Comparison of ENCODE assay signal across 23 cellular contexts in the genomic region with DNA sequence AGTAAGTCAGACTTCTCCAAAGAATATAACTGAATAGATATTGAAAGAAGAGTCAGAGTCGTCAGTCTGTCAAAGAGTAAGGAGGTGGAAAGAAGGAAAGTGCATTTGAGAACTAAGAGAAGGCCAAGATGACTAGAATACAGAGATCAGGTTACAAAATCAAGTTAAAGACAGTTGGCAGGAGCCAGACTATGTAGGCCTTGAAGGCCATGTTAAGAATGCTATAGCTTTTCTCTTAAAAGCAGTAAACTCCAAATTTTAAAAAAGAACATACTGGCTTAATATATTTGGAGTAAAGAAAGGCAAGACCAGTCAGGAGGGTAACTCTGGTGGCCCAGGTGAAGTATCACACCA.
DNase-seq lines count a peak whose midpoint lies in the region; TF ChIP-seq lines count a peak whose summit lies in the region.
"Had no signal": no experiment of that assay in that cellular context is flagged by ENCODE, and none has a peak within 500 bp of the region (broad histone marks: within the 10 kb centered on the region; RNA-seq: fewer than 3 reads in every experiment).

No MANE protein-coding gene starts in this region.

- H3K79me1 ChIP-seq in mesenchymal stem cell (replicated peaks; ENCODE audit: low read length, poor library complexity, severe bottlenecking), result no peaks in the 10 kb centered on the region

- intact Hi-C loops in MCF 10A (cut with micrococcal nuclease), result no loop called here
- intact Hi-C loops in breast epithelium (cut with DNase I; ENCODE audit: low total_unique reads), result no loop called here

- DNase-seq in MCF 10A (ENCODE audit: unreplicated experiment) (no peak), breast epithelium (ENCODE audit: low spot score in 2 of 2) (no peak), astrocyte of the spinal cord (ENCODE audit: low read depth, low spot score) (peak; percentile 12), mesenchymal stem cell (no peak), DMS 273 treated with DMSO at 0.1 percent for 48 hours (lab: John Stamatoyannopoulos, UW) (no peak), NCI-H345 (lab: John Stamatoyannopoulos, UW) (no peak), NCI-H1105 treated with DMSO at 0.1 percent for 48 hours (lab: John Stamatoyannopoulos, UW) (no peak), AML-193 (lab: John Stamatoyannopoulos, UW) (no peak)
- DNase-seq: activated CD4-positive, alpha-beta memory T cell treated with anti-CD3 and anti-CD28 coated beads, Interleukin-2, amount 10 ng/mL, durations not matched to agents 7 days and 5 days; activated CD4-positive, alpha-beta T cell treated with anti-CD3 and anti-CD28 coated beads for 1 hour; activated CD8-positive, alpha-beta memory T cell treated with anti-CD3 and anti-CD28 coated beads, Interleukin-2, amount 50 U/mL, for 48 hours; activated naive CD4-positive, alpha-beta T cell treated with anti-CD3 and anti-CD28 coated beads, Interleukin-2, amount 50 U/mL, for 16 hours; amygdala; mesendoderm; NCI-H187; psoas muscle; sigmoid colon; stimulated activated naive CD4-positive, alpha-beta T cell; T-helper 2 cell had no signal

- in situ Hi-C loops in astrocyte of the spinal cord (cut with HindIII; ENCODE audit: low sequenced_read_pairs), result no loop called here

- H3K4me3 ChIP-seq in breast epithelium (no peak overlapping the region), astrocyte of the spinal cord (ENCODE audit: low read depth, low read length) (no peak overlapping the region), mesenchymal stem cell (ENCODE audit: insufficient read depth in 1 of 2, low read depth in 1 of 2, low read length in 2 of 2) (no peak overlapping the region)
- H3K4me3 ChIP-seq: GM12878, K562, psoas muscle, sigmoid colon had no signal

- H2BK15ac ChIP-seq in mesenchymal stem cell (ENCODE audit: low read depth, poor library complexity, severe bottlenecking), result no peak overlapping the region

- H2BK12ac ChIP-seq in mesenchymal stem cell (ENCODE audit: low read length in 2 of 2), result no peak overlapping the region

- H3K9me3 Mint-ChIP-seq in MCF 10A (ENCODE audit: unreplicated experiment), result no peaks in the 10 kb centered on the region
- H3K9me3 Mint-ChIP-seq: activated CD4-positive, alpha-beta memory T cell treated with anti-CD3 and anti-CD28 coated beads, Interleukin-2, amount 10 ng/mL, durations not matched to agents 7 days and 5 days; type B pancreatic cell had no signal

- no peak overlapping the region for H3K4me2 ChIP-seq in mesenchymal stem cell (ENCODE audit: low read length, poor library complexity, severe bottlenecking)

- no peak overlapping the region for H3K4me3 Mint-ChIP-seq in MCF 10A (ENCODE audit: unreplicated experiment)
- H3K4me3 Mint-ChIP-seq: activated CD4-positive, alpha-beta memory T cell treated with anti-CD3 and anti-CD28 coated beads, Interleukin-2, amount 10 ng/mL, durations not matched to agents 7 days and 5 days; B cell; type B pancreatic cell had no signal

- CTCF ChIA-PET in MCF 10A (lab: Yijun Ruan, JAX), result interaction anchor here (0.5 to 1.4 kb wide), 5 partner anchors 31 to 1094 kb away, joined by 3 to 6 read pairs (median 3); no protein-coding TSS in a partner anchor

- peaks cover 69% of the 10 kb centered on the region for H3K36me3 Mint-ChIP-seq in MCF 10A (ENCODE audit: insufficient read depth, unreplicated experiment)

- no peak for TF ChIP-seq POLR2A in breast epithelium (IDR thresholded peaks at IDR 0.05)

- H3K9me3 ChIP-seq in breast epithelium, result no peaks in the 10 kb centered on the region
- H3K9me3 ChIP-seq in mesenchymal stem cell (ENCODE audit: control insufficient read depth, low read length), result no peaks in the 10 kb centered on the region
- H3K9me3 ChIP-seq: psoas muscle, sigmoid colon had no signal

- H3K4me1 ChIP-seq in breast epithelium (no peaks in the 10 kb centered on the region), mesenchymal stem cell (ENCODE audit: control insufficient read depth, insufficient read depth, low read depth, low read length) (no peaks in the 10 kb centered on the region)
- H3K4me1 ChIP-seq: psoas muscle had no signal

- POLR2A ChIA-PET in MCF 10A (lab: Yijun Ruan, JAX), result interaction anchor here (0.7 kb wide), 1 partner anchor 420 kb away, joined by 3 read pairs; no protein-coding TSS in a partner anchor

- H3K4ac ChIP-seq in mesenchymal stem cell (ENCODE audit: low read depth in 1 of 2, low read length in 2 of 2), result no peak overlapping the region

- H3K4me1 Mint-ChIP-seq in MCF 10A (ENCODE audit: insufficient read depth, unreplicated experiment), result no peaks in the 10 kb centered on the region
- H3K4me1 Mint-ChIP-seq: B cell had no signal

- H3K23ac ChIP-seq in mesenchymal stem cell (ENCODE audit: low read length in 2 of 2), result no peak overlapping the region

- H3K27ac Mint-ChIP-seq in MCF 10A (ENCODE audit: low read depth, unreplicated experiment), result peak overlapping the region; percentile 54
- H3K27ac Mint-ChIP-seq: activated CD4-positive, alpha-beta memory T cell treated with anti-CD3 and anti-CD28 coated beads, Interleukin-2, amount 10 ng/mL, durations not matched to agents 7 days and 5 days; B cell; type B pancreatic cell had no signal

- WGBS in mesenchymal stem cell, result 93% methylated on average over 1 of the region's 1 CpG

- no peak overlapping the region for H2AFZ ChIP-seq in mesenchymal stem cell (ENCODE audit: low read depth, low read length)

- H2BK120ac ChIP-seq in mesenchymal stem cell (ENCODE audit: low read depth, low read length), result no peak overlapping the region

- TF ChIP-seq CTCF in MCF 10A (IDR thresholded peaks at IDR 0.05; ENCODE audit: unreplicated experiment) (no peak), breast epithelium (IDR thresholded peaks at IDR 0.05) (no peak), astrocyte of the spinal cord (IDR thresholded peaks at IDR 0.05; ENCODE audit: low read depth, low read length) (no peak)

- H3K27me3 ChIP-seq in breast epithelium (no peaks in the 10 kb centered on the region), mesenchymal stem cell (ENCODE audit: control insufficient read depth in 1 of 2, insufficient read depth in 1 of 2, low read length in 2 of 2) (no peaks in the 10 kb centered on the region)
- H3K27me3 ChIP-seq: sigmoid colon had no signal

- no peak overlapping the region for H3K18ac ChIP-seq in mesenchymal stem cell (ENCODE audit: low read depth in 1 of 2, low read length in 2 of 2)

- H2BK5ac ChIP-seq in mesenchymal stem cell (ENCODE audit: low read depth, low read length, poor library complexity, severe bottlenecking), result no peak overlapping the region

- BruUV-seq in MCF 10A (replicated peaks; lab: Mats Ljungman, UMichigan), result no TSS peak

- no peak overlapping the region for H4K8ac ChIP-seq in mesenchymal stem cell (ENCODE audit: low read length)

- no peak overlapping the region for H4K91ac ChIP-seq in mesenchymal stem cell (ENCODE audit: low read length)

- H3K9ac ChIP-seq in mesenchymal stem cell (ENCODE audit: low read length), result peak overlapping the region; percentile 48

- H3K36me3 ChIP-seq in breast epithelium (peaks cover 9% of the 10 kb centered on the region), mesenchymal stem cell (ENCODE audit: control insufficient read depth in 1 of 2, insufficient read depth in 2 of 2, low read depth in 1 of 2, low read length in 2 of 2) (peaks cover 9 to 66% of the 10 kb centered on the region in 2 experiments)

- no peaks in the 10 kb centered on the region for H3K27me3 Mint-ChIP-seq in MCF 10A (ENCODE audit: insufficient read depth, unreplicated experiment)
- H3K27me3 Mint-ChIP-seq: activated CD4-positive, alpha-beta memory T cell treated with anti-CD3 and anti-CD28 coated beads, Interleukin-2, amount 10 ng/mL, durations not matched to agents 7 days and 5 days; B cell; type B pancreatic cell had no signal

- H3K14ac ChIP-seq in mesenchymal stem cell (ENCODE audit: low read length in 2 of 2), result no peak overlapping the region

- no peak overlapping the region for H3K27ac ChIP-seq in breast epithelium
- H3K27ac ChIP-seq in mesenchymal stem cell (ENCODE audit: low read length, poor library complexity, severe bottlenecking), result no peak overlapping the region
- H3K27ac ChIP-seq: psoas muscle, sigmoid colon had no signal

- H2AK5ac ChIP-seq in mesenchymal stem cell (ENCODE audit: low read length, severe bottlenecking), result no peak overlapping the region
